In genomic region chr1:221992427-221992826, GRCh38 we compare ENCODE assay signal across 2 cellular contexts.
TF ChIP-seq lines count a peak whose summit lies in the region.

No MANE protein-coding gene starts in this region.

TF ChIP-seq in IMR-90, 13 proteins besides CTCF, POLR2A, EP300 and RAD21 (continued from another document):
- TF ChIP-seq CHD1 (IDR thresholded peaks at IDR 0.05; ENCODE audit: low read depth, low read length) (no peak), MXI1 (IDR thresholded peaks at IDR 0.05; ENCODE audit: borderline replicate concordance, low read depth, low read length) (no peak)

TF ChIP-seq in GM23338, 12 proteins besides CTCF, POLR2A, EP300 and RAD21:
- no peak for TF ChIP-seq ZNF462 (CRISPR knock-in tag; IDR thresholded peaks at IDR 0.05)
- no peak for TF ChIP-seq NANOG (IDR thresholded peaks at IDR 0.05; ENCODE audit: borderline replicate concordance)
- no peak for TF ChIP-seq REST (IDR thresholded peaks at IDR 0.05; ENCODE audit: unreplicated experiment)
- no peak for TF ChIP-seq STAT1 (IDR thresholded peaks at IDR 0.05; ENCODE audit: unreplicated experiment)
- no peak for TF ChIP-seq ZNF331 (CRISPR knock-in tag; IDR thresholded peaks at IDR 0.05; ENCODE audit: low read depth)
- no peak for TF ChIP-seq ETS1 (IDR thresholded peaks at IDR 0.05)
- no peak for TF ChIP-seq POLR2AphosphoS5 (IDR thresholded peaks at IDR 0.05; ENCODE audit: low read depth)
